ENCODE assay signal across 24 cellular contexts in the genomic region with DNA sequence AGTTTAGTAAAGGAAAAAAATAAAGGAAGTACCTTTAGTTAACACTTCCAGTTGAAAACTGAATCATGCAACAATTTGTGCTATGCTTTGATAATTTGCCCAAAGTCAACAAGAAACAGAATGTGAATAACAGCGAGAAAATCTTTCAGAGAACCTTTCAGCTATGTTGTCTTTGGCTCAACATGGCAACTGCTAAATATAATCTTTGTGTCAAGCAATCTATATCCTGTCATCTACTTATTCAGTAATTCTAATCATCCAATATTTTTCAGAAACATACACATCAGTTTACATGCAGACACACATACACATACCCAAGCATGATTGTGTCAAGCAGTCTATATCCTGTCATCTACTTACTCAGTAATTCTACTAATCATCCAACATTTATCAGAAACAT.
"Had no signal": no experiment of that assay in that cellular context is flagged by ENCODE, and none has a peak within 500 bp of the region (broad histone marks: within the 10 kb centered on the region; RNA-seq: fewer than 3 reads in every experiment).

No MANE protein-coding gene starts in this region.

- H3K36me3 Mint-ChIP-seq: activated naive CD4-positive, alpha-beta T cell treated with anti-CD3 and anti-CD28 coated beads, Interleukin-2, amount 10 ng/mL, durations not matched to agents 7 days and 5 days; memory B cell; naive B cell had no signal

- H3K27ac ChIP-seq: ascending aorta, dorsolateral prefrontal cortex, gastrocnemius medialis, parathyroid adenoma, sigmoid colon, spleen, upper lobe of right lung, WERI-Rb-1 had no signal

- H3K27ac Mint-ChIP-seq: activated naive CD4-positive, alpha-beta T cell treated with anti-CD3 and anti-CD28 coated beads, Interleukin-2, amount 10 ng/mL, durations not matched to agents 7 days and 5 days; activated naive CD8-positive, alpha-beta T cell treated with anti-CD3 and anti-CD28 coated beads, Interleukin-2, amount 50 U/mL, for 24 hours; endodermal cell; memory B cell; T-helper 17 cell had no signal

- H3K27me3 ChIP-seq: ascending aorta, dorsolateral prefrontal cortex, gastrocnemius medialis, sigmoid colon, spleen, upper lobe of right lung had no signal

- H3K4me3 Mint-ChIP-seq: activated naive CD4-positive, alpha-beta T cell treated with anti-CD3 and anti-CD28 coated beads, Interleukin-2, amount 10 ng/mL, durations not matched to agents 7 days and 5 days; activated naive CD8-positive, alpha-beta T cell treated with anti-CD3 and anti-CD28 coated beads, Interleukin-2, amount 50 U/mL, for 24 hours; endodermal cell; memory B cell; naive B cell; T-helper 17 cell had no signal

- DNase-seq: activated CD4-positive, alpha-beta T cell treated with anti-CD3 and anti-CD28 coated beads for 1 hour; activated CD8-positive, alpha-beta memory T cell treated with anti-CD3 and anti-CD28 coated beads for 24 hours; activated CD8-positive, alpha-beta memory T cell treated with anti-CD3 and anti-CD28 coated beads, Interleukin-2, amount 50 U/mL, for 48 hours; activated effector memory CD4-positive, alpha-beta T cell treated with Interleukin-2 at 50 U/mL for 16 hours; activated naive CD4-positive, alpha-beta T cell treated with anti-CD3 and anti-CD28 coated beads, Interleukin-2, amount 10 ng/mL, durations not matched to agents 7 days and 5 days; activated naive CD8-positive, alpha-beta T cell treated with anti-CD3 and anti-CD28 coated beads, Interleukin-2, amount 50 U/mL, for 24 hours; activated T-cell treated with anti-CD3 and anti-CD28 coated beads, Interleukin-2, amount 50 U/mL, for 48 hours; dorsolateral prefrontal cortex; endodermal cell; erythroblast; gastrocnemius medialis; head of caudate nucleus; mucosa of descending colon; naive B cell; sigmoid colon; spleen; stimulated activated CD8-positive, alpha-beta memory T cell treated with anti-CD3 and anti-CD28 coated beads, Interleukin-4, amount 100 ng/mL, for 48 hours; stimulated activated naive CD4-positive, alpha-beta T cell; T-helper 17 cell; upper lobe of right lung; WERI-Rb-1 had no signal

- ATAC-seq: activated naive CD8-positive, alpha-beta T cell treated with anti-CD3 and anti-CD28 coated beads, Interleukin-2, amount 50 U/mL, for 24 hours; gastrocnemius medialis; mucosa of descending colon; T-helper 17 cell; upper lobe of right lung had no signal

- H3K9me3 Mint-ChIP-seq: activated naive CD8-positive, alpha-beta T cell treated with anti-CD3 and anti-CD28 coated beads, Interleukin-2, amount 50 U/mL, for 24 hours; endodermal cell; memory B cell had no signal

- H3K4me3 ChIP-seq: ascending aorta, dorsolateral prefrontal cortex, gastrocnemius medialis, mucosa of descending colon, sigmoid colon, spleen, upper lobe of right lung had no signal

- H3K4me1 ChIP-seq: gastrocnemius medialis, parathyroid adenoma, sigmoid colon, spleen, upper lobe of right lung had no signal

- H3K27me3 Mint-ChIP-seq: activated naive CD4-positive, alpha-beta T cell treated with anti-CD3 and anti-CD28 coated beads, Interleukin-2, amount 10 ng/mL, durations not matched to agents 7 days and 5 days; activated naive CD8-positive, alpha-beta T cell treated with anti-CD3 and anti-CD28 coated beads, Interleukin-2, amount 50 U/mL, for 24 hours; memory B cell; naive B cell; T-helper 17 cell had no signal

- H3K4me1 Mint-ChIP-seq: activated naive CD4-positive, alpha-beta T cell treated with anti-CD3 and anti-CD28 coated beads, Interleukin-2, amount 10 ng/mL, durations not matched to agents 7 days and 5 days; activated naive CD8-positive, alpha-beta T cell treated with anti-CD3 and anti-CD28 coated beads, Interleukin-2, amount 50 U/mL, for 24 hours; endodermal cell; memory B cell; naive B cell; T-helper 17 cell had no signal
